In genomic region chr7:51162724-51163329, GRCh38 we compare ENCODE assay signal across 8 cellular contexts.
DNase-seq lines count a peak whose midpoint lies in the region; ATAC-seq and TF ChIP-seq lines count a peak whose summit lies in the region.

No MANE protein-coding gene starts in this region.

- peaks cover 0 to 4% of the 10 kb centered on the region in 2 donors for H3K4me1 ChIP-seq in left lung

- H3K36me3 ChIP-seq in left lung: no peaks in the 10 kb centered on the region

- intact Hi-C loops in left lung (cut with DNase I): loop anchor here in 1 of 2 donors (5.0 to 10.0 kb wide), 2 partner anchors 204 to 1068 kb away; partner anchors contain the start of gene ZPBP

- no peaks in the 10 kb centered on the region for H3K27me3 ChIP-seq in left lung

- no peaks in the 10 kb centered on the region for H3K9me3 ChIP-seq in left lung

- ATAC-seq in GM19043 (IDR thresholded peaks at IDR 0.05; ENCODE audit: low read depth, unreplicated experiment): peak; percentile 89
- ATAC-seq in HG03175 (IDR thresholded peaks at IDR 0.05; ENCODE audit: unreplicated experiment): peak; percentile 96
- peak; percentile 95 for ATAC-seq in left lung

- peak; percentile 74 to 75 for TF ChIP-seq CTCF in left lung (IDR thresholded peaks at IDR 0.05)

- H3K27ac ChIP-seq in left lung: no peak overlapping the region

- DNase-seq in C1 segment of cervical spinal cord (lab: John Stamatoyannopoulos, UW) (peak in 12 of 14 donors; percentile 33 to 80 (median 73)), NCI-H2227 treated with DMSO at 0.1 percent for 48 hours (lab: John Stamatoyannopoulos, UW) (peak; percentile 78), cerebellar nuclear complex (lab: John Stamatoyannopoulos, UW) (peak; percentile 5 to 77), left lung (peak in 1 of 2 donors; percentile 60)
- peak; percentile 27 for DNase-seq in activated CD4-positive, CD25-positive, alpha-beta regulatory T cell treated with anti-CD3 and anti-CD28 coated beads, Interleukin-2, amount 50 U/mL, for 16 hours (ENCODE audit: low read depth, low spot score)
- peak; percentile 52 to 75 (median 54) for DNase-seq in stimulated activated CD4-positive, alpha-beta T cell treated with anti-CD3 and anti-CD28 coated beads, TNF-alpha, amount 100 ng/mL, for 48 hours (ENCODE audit: low read depth in 3 of 3)

- no peak overlapping the region for H3K4me3 ChIP-seq in left lung
